Comparison of ENCODE assay signal across 14 cellular contexts in genomic region chr20:63943007-63943807, GRCh38. TPM values are rescaled to one million over a fixed set of nuclear protein-coding genes. Genes with fewer than 3 reads are reported as not detected.
DNase-seq lines count a peak whose midpoint lies in the region; ATAC-seq and TF ChIP-seq lines count a peak whose summit lies in the region.
"Had no signal": no experiment of that assay in that cellular context is flagged by ENCODE, and none has a peak within 500 bp of the region (broad histone marks: within the 10 kb centered on the region; RNA-seq: fewer than 3 reads in every experiment).

No MANE protein-coding gene starts in this region.

- H3K36me3 ChIP-seq in cardiac muscle cell: peaks cover 24% of the 10 kb centered on the region
- peaks cover 17% of the 10 kb centered on the region for H3K36me3 ChIP-seq in colonic mucosa
- H3K36me3 ChIP-seq in naive thymus-derived CD4-positive, alpha-beta T cell (ENCODE audit: control insufficient read depth in 2 of 3, insufficient read depth in 3 of 3, low read length in 3 of 3): peaks cover 0 to 62% (median 13%) of the 10 kb centered on the region in 3 experiments
- no peaks in the 10 kb centered on the region for H3K36me3 ChIP-seq in uterus

- H3K9me3 ChIP-seq in cardiac muscle cell (ENCODE audit: low read depth) (no peaks in the 10 kb centered on the region), colonic mucosa (no peaks in the 10 kb centered on the region), uterus (no peaks in the 10 kb centered on the region)
- H3K9me3 ChIP-seq in naive thymus-derived CD4-positive, alpha-beta T cell (ENCODE audit: control insufficient read depth in 2 of 3, low read length in 3 of 3): no peaks in the 10 kb centered on the region

- no peak for ATAC-seq in Right ventricle myocardium superior (ENCODE audit: poor library complexity)
- ATAC-seq in naive thymus-derived CD4-positive, alpha-beta T cell: no peak
- ATAC-seq: sciatic nerve had no signal

- POLR2A ChIA-PET in naive thymus-derived CD4-positive, alpha-beta T cell (lab: Charles Lee): interaction anchor here (0.6 to 2.1 kb wide), 4 partner anchors 12 to 85 kb away, joined by 3 to 9 read pairs (median 6); partner anchors contain the start of gene UCKL1

- no peaks in the 10 kb centered on the region for H3K27me3 ChIP-seq in cardiac muscle cell
- no peaks in the 10 kb centered on the region for H3K27me3 ChIP-seq in colonic mucosa
- no peaks in the 10 kb centered on the region for H3K27me3 ChIP-seq in naive thymus-derived CD4-positive, alpha-beta T cell (ENCODE audit: control insufficient read depth in 2 of 2, insufficient read depth in 2 of 2, low read length in 2 of 2)
- no peaks in the 10 kb centered on the region for H3K27me3 ChIP-seq in uterus

- intact Hi-C loops in Right ventricle myocardium superior (cut with DNase I): no loop called here
- intact Hi-C loops in colonic mucosa (cut with DNase I): no loop called here
- intact Hi-C loops in naive thymus-derived CD4-positive, alpha-beta T cell (cut with micrococcal nuclease): no loop called here
- intact Hi-C loops in uterus (cut with DNase I; ENCODE audit: low total_unique reads): no loop called here

- H3K4me3 ChIP-seq in cardiac muscle cell (no peak overlapping the region), colonic mucosa (no peak overlapping the region), uterus (no peak overlapping the region)
- H3K4me3 ChIP-seq in naive thymus-derived CD4-positive, alpha-beta T cell (ENCODE audit: low read length): no peak overlapping the region

- H3K4me1 Mint-ChIP-seq in naive thymus-derived CD4-positive, alpha-beta T cell: peaks cover 16 to 47% (median 31%) of the 10 kb centered on the region in 7 donors

- CTCF ChIA-PET in naive thymus-derived CD4-positive, alpha-beta T cell (lab: Charles Lee): interaction anchor here (0.6 kb wide), 1 partner anchor 134 kb away, joined by 3 read pairs; no protein-coding TSS in a partner anchor

- DNase-seq in cardiac muscle cell (ENCODE audit: low read depth in 1 of 2, low spot score in 1 of 2) (no peak), Right ventricle myocardium superior (no peak), colonic mucosa (no peak), uterus (no peak), pons (ENCODE audit: low spot score) (no peak), NOMO-1 (lab: John Stamatoyannopoulos, UW; ENCODE audit: unreplicated experiment in 2 of 2) (no peak), hippocampal formation (lab: John Stamatoyannopoulos, UW) (no peak)
- peak in 2 of 9 donors; percentile 6 to 8 for DNase-seq in naive thymus-derived CD4-positive, alpha-beta T cell
- DNase-seq: AML-193, NCI-H1048, NCI-H446 treated with DMSO at 0.1 percent for 48 hours, SHP77 treated with DMSO at 0.1 percent for 48 hours had no signal

- H3K27ac Mint-ChIP-seq in naive thymus-derived CD4-positive, alpha-beta T cell: peak overlapping the region in 3 of 9 donors; percentile 51 to 90 (median 69)

- H3K27ac ChIP-seq in cardiac muscle cell (peak overlapping the region; percentile 69), colonic mucosa (peak overlapping the region; percentile 47), uterus (peak overlapping the region; percentile 44 to 45)
- H3K27ac ChIP-seq in naive thymus-derived CD4-positive, alpha-beta T cell (ENCODE audit: low read depth, low read length): peak overlapping the region; percentile 66

- no peaks in the 10 kb centered on the region for H3K4me1 ChIP-seq in cardiac muscle cell (ENCODE audit: low read depth)
- peaks cover 8% of the 10 kb centered on the region for H3K4me1 ChIP-seq in colonic mucosa
- peaks cover 19 to 28% of the 10 kb centered on the region in 2 donors for H3K4me1 ChIP-seq in naive thymus-derived CD4-positive, alpha-beta T cell (ENCODE audit: control insufficient read depth in 2 of 2, insufficient read depth in 2 of 2, low read length in 2 of 2)
- no peaks in the 10 kb centered on the region for H3K4me1 ChIP-seq in uterus

- TF ChIP-seq CTCF in cardiac muscle cell (IDR thresholded peaks at IDR 0.05; ENCODE audit: low read depth, low read length): no peak
- no peak for TF ChIP-seq CTCF in colonic mucosa (IDR thresholded peaks at IDR 0.05)
- TF ChIP-seq CTCF in uterus (IDR thresholded peaks at IDR 0.05): no peak

- no peak overlapping the region for H3K9ac ChIP-seq in colonic mucosa (ENCODE audit: low read depth in 2 of 2, low read length in 2 of 2)

- no peaks in the 10 kb centered on the region for H3K9me3 Mint-ChIP-seq in naive thymus-derived CD4-positive, alpha-beta T cell

- no peak for TF ChIP-seq POLR2A in uterus (IDR thresholded peaks at IDR 0.05)

- H3K27me3 Mint-ChIP-seq in naive thymus-derived CD4-positive, alpha-beta T cell: no peaks in the 10 kb centered on the region

- H3K36me3 Mint-ChIP-seq in naive thymus-derived CD4-positive, alpha-beta T cell: peaks cover 0 to 12% (median 0%) of the 10 kb centered on the region in 5 donors

- no peak overlapping the region for H3K4me3 Mint-ChIP-seq in naive thymus-derived CD4-positive, alpha-beta T cell

RNA-seq across cellular contexts. Expression of gene UCKL1, which starts 13.0 kb away (rescaled TPM):
- 40.2 and 53.5 TPM in 2 replicates for total RNA-seq in cardiac muscle cell
- polyA plus RNA-seq in cardiac muscle cell: 84.2 and 96.3 TPM in 2 replicates
- 54.4 TPM for total RNA-seq in Right ventricle myocardium superior
- total RNA-seq in colonic mucosa: 10 to 100 TPM; 33.6 to 49.5 TPM
- total RNA-seq in naive thymus-derived CD4-positive, alpha-beta T cell: 10 to 100 TPM; 42.0 to 49.0 (median 46.6) TPM
- polyA plus RNA-seq in naive thymus-derived CD4-positive, alpha-beta T cell: 10 to 100 TPM; 20.5 to 33.0 TPM
- 10 to 100 TPM; 21.8 to 64.6 (median 23.5) TPM for total RNA-seq in uterus

RNA-seq across cellular contexts. Expression of gene ZNF512B, which starts 26.5 kb away (rescaled TPM):
- total RNA-seq in cardiac muscle cell: 41.6 and 45.8 TPM in 2 replicates
- 13.7 and 15.3 TPM in 2 replicates for polyA plus RNA-seq in cardiac muscle cell
- 11.3 TPM for total RNA-seq in Right ventricle myocardium superior
- 1 to 10 TPM; 1.9 TPM for total RNA-seq in colonic mucosa
- total RNA-seq in naive thymus-derived CD4-positive, alpha-beta T cell: 10 to 100 TPM; 17.7 to 29.8 (median 26.3) TPM
- 1 to 10 TPM; 1.1 to 2.4 TPM for polyA plus RNA-seq in naive thymus-derived CD4-positive, alpha-beta T cell
- total RNA-seq in uterus: 10 to 100 TPM in 3 of 4 donors, 1 to 10 TPM in 1; 4.7 to 23.3 (median 17.4) TPM

RNA-seq across cellular contexts. Expression of gene SAMD10, which starts 36.2 kb away (rescaled TPM):
- total RNA-seq in cardiac muscle cell (20.3 and 20.8 TPM in 2 replicates), Right ventricle myocardium superior (6.0 TPM), colonic mucosa (1 to 10 TPM; 6.1 to 6.4 TPM), uterus (1 to 10 TPM in 2 of 4 donors, under 1 TPM in 1, not detected in 1; 0.83 to 7.6 (median 1.2) TPM)
- polyA plus RNA-seq in cardiac muscle cell: 22.6 and 36.5 TPM in 2 replicates
- 10 to 100 TPM; 10.2 to 37.8 (median 22.7) TPM for total RNA-seq in naive thymus-derived CD4-positive, alpha-beta T cell
- 10 to 100 TPM; 11.5 to 14.2 TPM for polyA plus RNA-seq in naive thymus-derived CD4-positive, alpha-beta T cell
- total RNA-seq: G401 had no signal

RNA-seq across cellular contexts. Expression of gene PRPF6, which starts 37.7 kb away (rescaled TPM):
- total RNA-seq in cardiac muscle cell: 62.6 and 67.6 TPM in 2 replicates
- 73.5 and 78.7 TPM in 2 replicates for polyA plus RNA-seq in cardiac muscle cell
- total RNA-seq in Right ventricle myocardium superior: 45.3 TPM
- total RNA-seq in colonic mucosa: 10 to 100 TPM; 53.0 to 68.6 TPM
- 10 to 100 TPM; 71.2 to 95.8 (median 82.9) TPM for total RNA-seq in naive thymus-derived CD4-positive, alpha-beta T cell
- 100 to 1,000 TPM in 1 of 2 donors, 10 to 100 TPM in 1; 86.9 to 127 TPM for polyA plus RNA-seq in naive thymus-derived CD4-positive, alpha-beta T cell
- 10 to 100 TPM; 28.5 to 73.0 (median 69.6) TPM for total RNA-seq in uterus

RNA-seq across cellular contexts. Expression of gene DNAJC5, which starts 48.3 kb away (rescaled TPM):
- total RNA-seq in cardiac muscle cell (37.7 and 45.4 TPM in 2 replicates), Right ventricle myocardium superior (42.3 TPM), colonic mucosa (10 to 100 TPM; 58.9 to 63.9 TPM), uterus (10 to 100 TPM; 10.9 to 39.8 (median 25.6) TPM)
- polyA plus RNA-seq in cardiac muscle cell: 9.4 and 10.2 TPM in 2 replicates
- 10 to 100 TPM; 35.5 to 56.8 (median 50.3) TPM for total RNA-seq in naive thymus-derived CD4-positive, alpha-beta T cell
- 1 to 10 TPM; 7.5 to 7.6 TPM for polyA plus RNA-seq in naive thymus-derived CD4-positive, alpha-beta T cell
